ENCODE assay signal across 8 cellular contexts in the genomic region with DNA sequence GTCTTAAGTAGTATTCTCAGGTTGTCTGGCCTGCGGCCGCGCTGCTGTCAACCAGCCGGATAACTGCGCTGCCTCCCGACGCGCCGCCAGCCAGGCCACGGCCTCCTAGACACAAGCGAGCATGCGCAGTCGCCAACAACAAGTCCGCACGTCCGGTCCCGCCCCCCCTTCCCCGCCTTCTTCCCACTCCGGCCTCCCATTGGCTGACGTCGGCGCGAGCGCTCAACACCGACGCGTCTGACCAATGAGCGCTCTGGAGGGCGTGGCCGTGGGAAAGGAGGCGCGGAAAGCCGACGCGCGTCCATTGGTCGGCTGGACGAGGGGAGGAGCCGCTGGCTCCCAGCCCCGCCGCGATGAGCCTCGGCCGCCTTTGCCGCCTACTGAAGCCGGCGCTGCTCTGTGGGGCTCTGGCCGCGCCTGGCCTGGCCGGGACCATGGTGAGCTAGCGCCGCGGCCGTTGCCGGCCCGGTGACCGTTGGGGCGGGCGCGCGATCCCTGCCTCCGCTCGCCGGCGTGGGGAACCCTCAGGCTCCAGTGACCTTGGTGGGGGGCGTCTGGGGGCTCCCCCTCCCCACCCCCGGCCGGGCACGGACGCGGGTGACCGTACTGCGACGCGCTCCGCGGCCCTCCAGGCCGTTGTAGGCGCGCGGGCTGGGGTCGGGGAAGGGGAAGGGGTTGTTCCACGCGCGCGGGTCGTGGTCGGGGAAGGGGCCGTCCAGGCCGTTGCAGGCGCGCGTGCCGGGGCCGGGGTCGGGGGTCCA. TPM values are rescaled to one million over a fixed set of nuclear protein-coding genes. Genes with fewer than 3 reads are reported as not detected.
DNase-seq lines count a peak whose midpoint lies in the region; ATAC-seq and TF ChIP-seq lines count a peak whose summit lies in the region.

TSS of gene GPX4 (plus strand) at position 304 of the 761 bp plus-strand sequence. CDS start at position 354, 50 bp downstream.

- no peaks in the 10 kb centered on the region for H3K79me2 ChIP-seq in osteoblast (ENCODE audit: insufficient read depth, low read length)

- H3K4me1 ChIP-seq in osteoblast (ENCODE audit: insufficient read depth, low read length) (peaks cover 39% of the 10 kb centered on the region), thoracic aorta (ENCODE audit: control insufficient read depth in 1 of 2, low read depth in 2 of 2) (peaks cover 43 to 69% of the 10 kb centered on the region in 2 donors)

- no peaks in the 10 kb centered on the region for H3K36me3 Mint-ChIP-seq in activated naive CD8-positive, alpha-beta T cell

- H3K27ac Mint-ChIP-seq in activated naive CD8-positive, alpha-beta T cell: peak within 1 kb of the TSS; percentile 90

- H4K20me1 ChIP-seq in osteoblast (ENCODE audit: insufficient read depth, low read length): peaks cover 29% of the 10 kb centered on the region

- no peaks in the 10 kb centered on the region for H3K27me3 Mint-ChIP-seq in activated naive CD8-positive, alpha-beta T cell

- H2AFZ ChIP-seq in osteoblast (ENCODE audit: low read length): no peak within 1 kb of the TSS

- H3K4me3 Mint-ChIP-seq in activated naive CD8-positive, alpha-beta T cell: peak within 1 kb of the TSS; percentile 76

- H3K27me3 ChIP-seq in osteoblast (ENCODE audit: insufficient read depth, low read length) (no peaks in the 10 kb centered on the region), thoracic aorta (replicated peaks; ENCODE audit: insufficient read depth) (no peaks in the 10 kb centered on the region)

- H3K27ac ChIP-seq in osteoblast (ENCODE audit: low read depth, low read length) (peak within 1 kb of the TSS; percentile 97), thoracic aorta (peak within 1 kb of the TSS; percentile 99)

- ATAC-seq in HG02610 (IDR thresholded peaks at IDR 0.05; ENCODE audit: unreplicated experiment) (peak; percentile 64), thoracic aorta (ENCODE audit: insufficient number of reproducible peaks, low FRiP score, low read depth) (peak; percentile 62)

- H3K4me1 Mint-ChIP-seq in activated naive CD8-positive, alpha-beta T cell (ENCODE audit: low read depth): peaks cover 39% of the 10 kb centered on the region

- H3K4me2 ChIP-seq in osteoblast (ENCODE audit: insufficient read depth, low read length): peak within 1 kb of the TSS; percentile 84

- H3K9me3 ChIP-seq in osteoblast (ENCODE audit: low read depth, low read length) (no peaks in the 10 kb centered on the region), thoracic aorta (no peaks in the 10 kb centered on the region)

- H3K36me3 ChIP-seq in osteoblast (ENCODE audit: insufficient read depth, low read length) (peaks cover 23% of the 10 kb centered on the region), thoracic aorta (peaks cover 24% of the 10 kb centered on the region)

- H3K4me3 ChIP-seq in GM08714 (ENCODE audit: low read length) (peak within 1 kb of the TSS; percentile 85), osteoblast (ENCODE audit: insufficient read depth, low read length) (peak within 1 kb of the TSS; percentile 80), thoracic aorta (peak within 1 kb of the TSS; percentile 97)

- H3K9me3 Mint-ChIP-seq in activated naive CD8-positive, alpha-beta T cell (ENCODE audit: low read depth): no peaks in the 10 kb centered on the region

- no peak for TF ChIP-seq CTCF in osteoblast (IDR thresholded peaks at IDR 0.05; ENCODE audit: extremely low read depth, low read depth, low read length)
- TF ChIP-seq CTCF in thoracic aorta (IDR thresholded peaks at IDR 0.05): no peak

- DNase-seq in NCI-H1105 (lab: John Stamatoyannopoulos, UW): peak; percentile 99
- DNase-seq in SKM-1 treated with dmso at 0.1 percent for 144 hours (lab: John Stamatoyannopoulos, UW; ENCODE audit: unreplicated experiment): peak; percentile 94
- DNase-seq in glomerular visceral epithelial cell (ENCODE audit: extremely low spot score): peak; percentile 100
- DNase-seq in osteoblast (ENCODE audit: insufficient read length, low spot score, missing footprints): peak; percentile 100
- peak; percentile 97 for DNase-seq in thoracic aorta (ENCODE audit: low spot score)

RNA-seq across cellular contexts. Expression of gene GPX4, which starts in this region (rescaled TPM):
- total RNA-seq in osteoblast (515 TPM in 2 replicates), thoracic aorta (100 to 1,000 TPM; 259 to 441 TPM)

Comparison
In these comparisons a context has a peak if more than half of its experiments do, and no peak if none do; other contexts are left out.
1. Peak in every context shown above with its lines: DNase-seq, ATAC-seq, H3K4me3 ChIP-seq and H3K27ac ChIP-seq.